Comparison of ENCODE assay signal across 9 cellular contexts in genomic region chr11:72471005-72471898, GRCh38. TPM values are rescaled to one million over a fixed set of nuclear protein-coding genes. Genes with fewer than 3 reads are reported as not detected.
DNase-seq lines count a peak whose midpoint lies in the region; ATAC-seq and TF ChIP-seq lines count a peak whose summit lies in the region.
"Had no signal": no experiment of that assay in that cellular context is flagged by ENCODE, and none has a peak within 500 bp of the region (broad histone marks: within the 10 kb centered on the region; RNA-seq: fewer than 3 reads in every experiment).

No MANE protein-coding gene starts in this region.

- no peak for TF ChIP-seq POLR2A in gastroesophageal sphincter (IDR thresholded peaks at IDR 0.05)

- H3K27me3 Mint-ChIP-seq in osteocyte (ENCODE audit: unreplicated experiment), result peaks cover 81% of the 10 kb centered on the region

- no peak overlapping the region for H3K9ac ChIP-seq in MM.1S (ENCODE audit: low read length)

- H3K4me1 Mint-ChIP-seq in osteocyte (ENCODE audit: unreplicated experiment), result peaks cover 2% of the 10 kb centered on the region

- no peaks in the 10 kb centered on the region for H3K36me3 Mint-ChIP-seq in osteocyte (ENCODE audit: unreplicated experiment)

- H3K27ac Mint-ChIP-seq in osteocyte (ENCODE audit: unreplicated experiment), result no peak overlapping the region

- no peak for TF ChIP-seq EP300 in gastroesophageal sphincter (IDR thresholded peaks at IDR 0.05)

- no peaks in the 10 kb centered on the region for H3K9me3 ChIP-seq in MM.1S (replicated peaks; ENCODE audit: insufficient read depth, low read length)
- H3K9me3 ChIP-seq in gastroesophageal sphincter, result no peaks in the 10 kb centered on the region
- H3K9me3 ChIP-seq in tibial artery, result no peaks in the 10 kb centered on the region

- H3K4me1 ChIP-seq in MM.1S (ENCODE audit: low read length) (no peaks in the 10 kb centered on the region), gastroesophageal sphincter (peaks cover 0 to 6% (median 0%) of the 10 kb centered on the region in 3 donors), tibial artery (peaks cover 0 to 10% (median 0%) of the 10 kb centered on the region in 4 donors)

- no peaks in the 10 kb centered on the region for H3K9me2 ChIP-seq in MM.1S (replicated peaks; ENCODE audit: insufficient read depth, low read length)

- peak overlapping the region; percentile 35; the same call in 1 of the 2 replicates for H3K4me3 ChIP-seq in MM.1S (ENCODE audit: low read length)
- H3K4me3 ChIP-seq in gastroesophageal sphincter, result no peak overlapping the region
- no peak overlapping the region for H3K4me3 ChIP-seq in tibial artery

- 14 to 16% methylated on average over 10 to 12 of the region's 12 CpGs for WGBS in gastroesophageal sphincter (ENCODE audit: low coverage in 1 of 2), 2 donors

- peak overlapping the region; percentile 79 for H3K4me2 ChIP-seq in MM.1S (ENCODE audit: low read depth, low read length)

- H4K20me1 ChIP-seq in MM.1S (ENCODE audit: insufficient read depth, low read length), result no peaks in the 10 kb centered on the region

- intact Hi-C loops in tibial artery (cut with DNase I; ENCODE audit: low total_unique reads), result loop anchor here (5.0 kb wide), 1 partner anchor 211 kb away; no protein-coding TSS in a partner anchor

- TF ChIP-seq CTCF in MM.1S (IDR thresholded peaks at IDR 0.05; ENCODE audit: low read length), result peak; percentile 91
- peak; percentile 50 to 84 (median 76) for TF ChIP-seq CTCF in gastroesophageal sphincter (IDR thresholded peaks at IDR 0.05)
- peak; percentile 84 for TF ChIP-seq CTCF in osteocyte (IDR thresholded peaks at IDR 0.05)
- TF ChIP-seq CTCF in tibial artery (IDR thresholded peaks at IDR 0.05), result peak; percentile 76 to 77

- peak; percentile 84 for ATAC-seq in gastroesophageal sphincter
- ATAC-seq in HG03097 (IDR thresholded peaks at IDR 0.05; ENCODE audit: low FRiP score, unreplicated experiment), result no peak

- H2AFZ ChIP-seq in MM.1S (ENCODE audit: low read length), result peak overlapping the region; percentile 67; the same call in 1 of the 2 replicates

- H3K27ac ChIP-seq in MM.1S (ENCODE audit: low read length) (no peak overlapping the region), gastroesophageal sphincter (no peak overlapping the region), tibial artery (no peak overlapping the region)
- H3K27ac ChIP-seq: epithelial cell of prostate had no signal

- no peaks in the 10 kb centered on the region for H3K79me2 ChIP-seq in MM.1S (ENCODE audit: low read length)

- H3K36me3 ChIP-seq in MM.1S (replicated peaks; ENCODE audit: insufficient read depth, low read length) (no peaks in the 10 kb centered on the region), gastroesophageal sphincter (no peaks in the 10 kb centered on the region), tibial artery (no peaks in the 10 kb centered on the region)

- DNase-seq in EH (ENCODE audit: low read depth) (peak; percentile 78), MM.1S (peak; percentile 71), SHP77 (lab: John Stamatoyannopoulos, UW) (peak; percentile 76 to 92), osteocyte (ENCODE audit: extremely low spot score, unreplicated experiment) (no peak), tibial artery (peak; percentile 63 to 77)
- peak; percentile 39 for DNase-seq in activated effector memory CD4-positive, alpha-beta T cell treated with Interleukin-2 at 50 U/mL for 16 hours

- no peaks in the 10 kb centered on the region for H3K27me3 ChIP-seq in MM.1S (replicated peaks; ENCODE audit: insufficient read depth, low read length)
- peaks cover 51% of the 10 kb centered on the region for H3K27me3 ChIP-seq in gastroesophageal sphincter
- H3K27me3 ChIP-seq in tibial artery, result peaks cover 0 to 43% of the 10 kb centered on the region in 2 donors

- H3F3A ChIP-seq in MM.1S (ENCODE audit: insufficient read depth, low read length), result no peaks in the 10 kb centered on the region

- no peak overlapping the region for H3K4me3 Mint-ChIP-seq in osteocyte (ENCODE audit: unreplicated experiment)

- H3K9me3 Mint-ChIP-seq in osteocyte (ENCODE audit: unreplicated experiment), result no peaks in the 10 kb centered on the region

RNA-seq across cellular contexts. Expression of gene CLPB, which starts 36.9 kb away (rescaled TPM):
- total RNA-seq in gastroesophageal sphincter (10 to 100 TPM; 19.4 to 30.4 (median 23.4) TPM), osteocyte (20.4 and 20.7 TPM in 2 replicates)
